Comparison of ENCODE assay signal across 7 cellular contexts in the genomic region with DNA sequence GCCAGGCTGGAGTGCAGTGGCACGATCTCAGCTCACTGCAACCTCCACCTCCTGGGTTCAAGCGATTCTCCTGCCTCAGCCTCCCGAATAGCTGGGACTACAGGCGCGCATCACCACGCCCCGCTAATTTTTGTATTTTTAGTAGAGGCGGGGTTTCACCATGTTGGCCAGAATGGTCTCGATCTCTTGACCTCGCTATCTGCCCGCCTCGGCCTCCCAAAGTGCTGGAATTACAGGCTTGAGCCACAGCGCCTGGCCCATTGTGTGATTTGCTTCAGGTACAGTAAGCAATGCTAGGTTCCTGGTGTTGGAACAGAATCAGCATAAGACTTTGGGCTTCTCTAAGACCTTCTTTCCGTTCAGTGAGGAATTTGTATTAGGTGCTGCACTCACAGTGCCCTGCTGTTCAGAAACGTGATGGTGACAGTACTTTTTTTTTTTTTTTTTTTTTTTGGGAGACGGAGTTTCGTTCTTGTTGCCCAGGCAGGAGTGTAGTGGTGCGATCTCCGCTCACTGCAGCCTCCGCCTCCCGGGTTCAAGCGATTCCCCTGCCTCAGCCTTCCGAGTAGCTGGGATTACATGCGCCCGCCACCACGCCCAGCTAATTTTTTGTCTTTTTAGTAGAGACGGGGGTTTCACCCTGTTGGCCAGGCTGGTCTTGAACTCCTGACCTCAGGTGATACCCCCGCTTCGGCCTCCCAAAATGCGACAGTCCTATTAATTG. TPM values are rescaled to one million over a fixed set of nuclear protein-coding genes. Genes with fewer than 3 reads are reported as not detected.
DNase-seq lines count a peak whose midpoint lies in the region; ATAC-seq and TF ChIP-seq lines count a peak whose summit lies in the region.
"Not testable (repeated sequence)": the region's sequence is repeated elsewhere in the genome, so short reads cannot be mapped to it uniquely, and the experiment has no call there.

No MANE protein-coding gene starts in this region.

- H3K4me3 ChIP-seq in HL-60 (replicated peaks; ENCODE audit: insufficient read depth, low read length) (peak overlapping the region; percentile 84), RWPE2 (ENCODE audit: severe bottlenecking) (peak overlapping the region; percentile 89), adipocyte (ENCODE audit: low read length) (peak overlapping the region; percentile 100), esophagus muscularis mucosa (peak overlapping the region; percentile 69 to 75 (median 70)), lower lobe of right lung (peak overlapping the region; percentile 79)

- 54% methylated on average over 30 of the region's 30 CpGs for WGBS in esophagus muscularis mucosa

- DNase-seq in HL-60 (ENCODE audit: low read depth in 1 of 2, low spot score in 1 of 2) = peak in 1 of 2 experiments; percentile 23
- not testable (repeated sequence) for DNase-seq in RWPE2 (ENCODE audit: low spot score); adipocyte (ENCODE audit: low read depth); esophagus muscularis mucosa (ENCODE audit: extremely low spot score); lower lobe of right lung; sciatic nerve (ENCODE audit: low spot score)

- TF ChIP-seq EP300 in esophagus muscularis mucosa (IDR thresholded peaks at IDR 0.05) = not testable (repeated sequence)

- H3K27me3 ChIP-seq in HL-60 (ENCODE audit: insufficient read depth, poor library complexity, severe bottlenecking); RWPE2 (ENCODE audit: insufficient read depth, poor library complexity, severe bottlenecking); adipocyte (replicated peaks; ENCODE audit: control insufficient read depth, insufficient read depth, low read length); esophagus muscularis mucosa; lower lobe of right lung (ENCODE audit: low read depth): not testable (repeated sequence)

- not testable (repeated sequence) for H3K4me1 ChIP-seq in RWPE2 (ENCODE audit: insufficient read depth, poor library complexity, severe bottlenecking)
- H3K4me1 ChIP-seq in adipocyte (ENCODE audit: control insufficient read depth, insufficient read depth, low read length) = peaks cover 16% of the 10 kb centered on the region
- peaks cover 14 to 27% (median 25%) of the 10 kb centered on the region in 4 donors for H3K4me1 ChIP-seq in esophagus muscularis mucosa
- peaks cover 18% of the 10 kb centered on the region for H3K4me1 ChIP-seq in lower lobe of right lung

- peak; percentile 21 for ATAC-seq in GM18502 (IDR thresholded peaks at IDR 0.05; ENCODE audit: poor library complexity, unreplicated experiment)
- ATAC-seq in RWPE2 (ENCODE audit: low read depth); lower lobe of right lung: not testable (repeated sequence)
- ATAC-seq in sciatic nerve = peak; percentile 13

- H3K9ac ChIP-seq in adipocyte (ENCODE audit: low read length) = peak overlapping the region; percentile 97

- TF ChIP-seq POLR2A in esophagus muscularis mucosa (IDR thresholded peaks at IDR 0.05; ENCODE audit: low read depth) = not testable (repeated sequence)

- H3K9me3 ChIP-seq in RWPE2 (ENCODE audit: severe bottlenecking); adipocyte (ENCODE audit: control insufficient read depth, low read length); esophagus muscularis mucosa; lower lobe of right lung: not testable (repeated sequence)

- intact Hi-C loops in esophagus muscularis mucosa (cut with DNase I) = loop anchor here (10.0 kb wide), 1 partner anchor 223 kb away; no protein-coding TSS in a partner anchor
- intact Hi-C loops in lower lobe of right lung (cut with DNase I); sciatic nerve (cut with DNase I): not testable (repeated sequence)

- H3K36me3 ChIP-seq in RWPE2 (ENCODE audit: low read depth) = peaks cover 28% of the 10 kb centered on the region
- not testable (repeated sequence) for H3K36me3 ChIP-seq in adipocyte (ENCODE audit: control insufficient read depth, insufficient read depth, low read length, severe bottlenecking); esophagus muscularis mucosa; lower lobe of right lung

- H3K27ac ChIP-seq in HL-60 (replicated peaks) = peak overlapping the region; percentile 98
- peak overlapping the region; percentile 74 for H3K27ac ChIP-seq in RWPE2 (ENCODE audit: poor library complexity, severe bottlenecking)
- H3K27ac ChIP-seq in esophagus muscularis mucosa (replicated peaks in 1 of 4) = peak overlapping the region; percentile 74 to 87 (median 78)
- peak overlapping the region; percentile 86 for H3K27ac ChIP-seq in lower lobe of right lung

- not testable (repeated sequence) for TF ChIP-seq CTCF in HL-60 (IDR thresholded peaks at IDR 0.05; ENCODE audit: insufficient read depth, low read length); RWPE2 (IDR thresholded peaks at IDR 0.05; ENCODE audit: poor library complexity, severe bottlenecking); esophagus muscularis mucosa (IDR thresholded peaks at IDR 0.05); lower lobe of right lung (IDR thresholded peaks at IDR 0.05)

RNA-seq across cellular contexts. Expression of a gene that starts 0.6 kb away (rescaled TPM):
- 1 to 10 TPM; 7.1 to 8.8 (median 8.1) TPM for total RNA-seq in esophagus muscularis mucosa
- total RNA-seq in lower lobe of right lung = 29.3 TPM
- 28.2 TPM for total RNA-seq in sciatic nerve

RNA-seq across cellular contexts. Expression of a gene that starts 11.1 kb away (rescaled TPM):
- total RNA-seq in esophagus muscularis mucosa = 10 to 100 TPM; 12.6 to 19.5 (median 15.0) TPM
- 16.5 TPM for total RNA-seq in lower lobe of right lung
- total RNA-seq in sciatic nerve = 17.0 TPM
